Comparison of ENCODE assay signal across 12 cellular contexts in the genomic region with DNA sequence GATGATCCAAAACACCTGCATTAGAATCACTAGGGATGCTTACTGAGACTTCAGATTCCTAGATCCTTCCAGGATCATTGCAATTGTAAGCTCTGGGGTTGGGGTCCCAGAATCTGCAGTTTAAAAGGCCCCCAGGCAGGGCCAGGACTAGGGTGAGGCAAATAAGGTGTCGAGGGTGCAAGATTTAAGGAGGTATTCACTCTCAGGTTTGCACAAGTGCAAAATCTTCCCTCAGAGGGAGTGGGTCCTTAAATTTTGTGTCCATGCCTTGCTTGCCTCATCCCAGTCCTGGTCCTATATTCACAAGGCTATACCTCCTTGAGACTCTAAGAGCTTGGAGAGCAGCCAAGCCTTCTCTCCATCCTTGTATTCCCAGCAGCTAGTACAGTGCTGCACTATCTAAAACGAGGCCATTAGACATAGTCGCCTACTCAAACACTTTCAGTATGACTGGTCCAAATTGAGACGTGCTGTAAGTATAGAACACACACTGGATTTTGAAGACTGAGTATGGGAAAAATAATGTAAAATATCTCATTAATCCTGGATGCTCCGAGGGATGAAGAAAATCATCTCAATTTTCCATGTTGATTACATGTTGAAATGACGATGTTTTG. TPM values are rescaled to one million over a fixed set of nuclear protein-coding genes. Genes with fewer than 3 reads are reported as not detected.
DNase-seq lines count a peak whose midpoint lies in the region; ATAC-seq, FAIRE-seq and TF ChIP-seq lines count a peak whose summit lies in the region.
"Had no signal": no experiment of that assay in that cellular context is flagged by ENCODE, and none has a peak within 500 bp of the region (broad histone marks: within the 10 kb centered on the region; RNA-seq: fewer than 3 reads in every experiment).

No MANE protein-coding gene starts in this region.

- peak; percentile 89 for FAIRE-seq in GM12891 (lab: Jason Lieb, UNC)

- H3K4me3 Mint-ChIP-seq in T-cell: no peak overlapping the region

- H3K27me3 Mint-ChIP-seq in T-cell: no peaks in the 10 kb centered on the region

- no peaks in the 10 kb centered on the region for H3K9me3 Mint-ChIP-seq in T-cell

- H3K27ac Mint-ChIP-seq in T-cell: no peak overlapping the region

- ATAC-seq in GM19043 (IDR thresholded peaks at IDR 0.05; ENCODE audit: low read depth, unreplicated experiment) (peak; percentile 98), HG02642 (IDR thresholded peaks at IDR 0.05; ENCODE audit: poor library complexity, unreplicated experiment) (peak; percentile 90), HG03442 (IDR thresholded peaks at IDR 0.05; ENCODE audit: unreplicated experiment) (peak; percentile 99), T-cell (replicated peaks in 1 of 4) (no peak)
- ATAC-seq: HCT116 had no signal

- CTCF ChIA-PET in T-cell (lab: Charles Lee): interaction anchor here (1.2 to 2.0 kb wide), 3 partner anchors 13 to 69 kb away, joined by 3 to 6 read pairs (median 4); no protein-coding TSS in a partner anchor

- TF ChIP-seq POLR2A in GM12891 (IDR thresholded peaks at IDR 0.05; ENCODE audit: low read depth, low read length): no peak

- peaks cover 34% of the 10 kb centered on the region for H3K36me3 Mint-ChIP-seq in T-cell

- no peaks in the 10 kb centered on the region for H3K4me1 Mint-ChIP-seq in T-cell

- DNase-seq in GM12891 (ENCODE audit: insufficient read length, low spot score): no peak
- DNase-seq in T1000 (lab: John Stamatoyannopoulos, UW): no peak
- DNase-seq in T-cell: no peak
- DNase-seq in DMS153 treated with DMSO at 0.1 percent for 48 hours (lab: John Stamatoyannopoulos, UW; ENCODE audit: unreplicated experiment): no peak
- no peak for DNase-seq in SKM-1 (lab: John Stamatoyannopoulos, UW; ENCODE audit: unreplicated experiment)
- DNase-seq: activated naive CD4-positive, alpha-beta T cell; NCI-H524 treated with DMSO at 0.1 percent for 48 hours; SIG-M5 had no signal

- POLR2A ChIA-PET in T-cell (lab: Charles Lee): no interaction called here

TF ChIP-seq in GM12891, 5 proteins besides CTCF, POLR2A, EP300 and RAD21:
- TF ChIP-seq PAX5 (IDR thresholded peaks at IDR 0.05; ENCODE audit: insufficient read depth, low read length, severe bottlenecking): no peak
- TF ChIP-seq TAF1 (IDR thresholded peaks at IDR 0.05; ENCODE audit: low read depth, low read length): no peak
- no peak for TF ChIP-seq SPI1 (IDR thresholded peaks at IDR 0.05; ENCODE audit: low read depth, low read length)
- TF ChIP-seq POLR2AphosphoS5 (IDR thresholded peaks at IDR 0.05; ENCODE audit: low read depth, low read length): no peak
- no peak for TF ChIP-seq POU2F2 (IDR thresholded peaks at IDR 0.05; ENCODE audit: low read depth, low read length)
TF ChIP-seq in GM12891: peak in this region for 0.

RNA-seq across cellular contexts. Expression of a gene that starts 31.6 kb away (rescaled TPM):
- 24.3 TPM for polyA plus RNA-seq in GM12891 (2012; ENCODE audit: low read depth, missing spikeins)
- total RNA-seq in T-cell: 1 to 10 TPM; 4.6 to 7.5 (median 6.3) TPM

RNA-seq across cellular contexts. Expression of a gene that starts 36.6 kb away (rescaled TPM):
- 18.7 TPM for polyA plus RNA-seq in GM12891 (2012; ENCODE audit: low read depth, missing spikeins)
- total RNA-seq in T-cell: 10 to 100 TPM; 17.4 to 26.2 (median 20.6) TPM

RNA-seq across cellular contexts. Expression of a gene that starts 36.7 kb away (rescaled TPM):
- 0.32 TPM for polyA plus RNA-seq in GM12891 (2012; ENCODE audit: low read depth, missing spikeins)
- total RNA-seq in T-cell: 1 to 10 TPM; 1.8 to 4.3 (median 3.1) TPM

Comparison
In these comparisons a context has a peak if more than half of its experiments do, and no peak if none do; other contexts are left out.
1. ATAC-seq: peak in GM19043 (single experiment), HG02642 (single experiment) and HG03442 (single experiment); none in T-cell (0 of 4).